Comparison of ENCODE assay signal across 10 cellular contexts in the genomic region with DNA sequence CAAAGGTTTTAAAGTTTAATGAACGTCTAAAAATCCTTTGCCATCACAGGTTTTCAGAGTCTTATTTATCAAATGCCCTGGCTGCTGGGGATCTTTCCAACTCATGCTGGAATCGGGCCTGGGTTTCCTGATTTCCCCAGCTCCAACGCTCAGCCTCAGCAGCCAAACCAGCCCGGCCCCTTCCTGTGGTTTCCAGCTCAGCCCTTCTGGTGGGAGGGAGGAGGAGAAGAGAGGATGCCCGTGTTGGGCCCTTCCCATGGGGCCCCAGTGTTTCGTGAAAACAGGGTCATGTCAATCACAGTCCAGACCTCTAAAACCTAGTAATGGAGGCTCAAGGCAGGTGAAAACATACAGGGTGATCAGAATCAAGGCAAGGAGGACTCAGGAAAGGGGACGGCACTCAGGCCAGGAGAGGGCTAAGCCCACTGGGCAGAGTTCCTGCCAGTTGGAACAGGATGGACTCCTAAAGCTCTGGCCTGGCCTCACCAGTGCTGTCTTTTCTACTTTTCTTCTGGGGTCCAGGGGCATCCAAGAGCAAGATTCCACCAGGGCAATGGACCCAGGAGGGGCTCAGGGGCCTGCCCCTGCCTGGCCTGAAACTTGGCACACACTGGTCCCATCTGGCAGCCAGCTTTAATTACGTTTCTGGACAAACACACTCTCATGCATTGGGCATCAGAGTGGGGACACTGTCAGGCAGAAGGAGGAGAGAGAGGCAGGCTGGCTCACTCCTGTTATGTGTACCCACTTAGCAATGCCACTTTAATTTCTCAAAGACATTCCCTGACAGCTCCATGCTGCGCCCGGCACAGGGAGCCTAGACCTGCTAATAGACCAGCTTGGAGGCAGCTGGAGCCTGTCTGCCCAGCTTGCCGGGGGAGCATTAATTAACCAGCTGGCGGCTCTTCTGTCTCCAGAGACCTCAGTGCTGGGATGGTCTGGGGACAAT.
DNase-seq lines count a peak whose midpoint lies in the region; ATAC-seq and TF ChIP-seq lines count a peak whose summit lies in the region.
"Had no signal": no experiment of that assay in that cellular context is flagged by ENCODE, and none has a peak within 500 bp of the region (broad histone marks: within the 10 kb centered on the region; RNA-seq: fewer than 3 reads in every experiment).

No MANE protein-coding gene starts in this region.

- DNase-seq in GDM1 (lab: John Stamatoyannopoulos, UW) = peak; percentile 72
- DNase-seq in NCI-H524 treated with DMSO at 0.1 percent for 48 hours (lab: John Stamatoyannopoulos, UW) = peak; percentile 97
- DNase-seq in fibroblast of villous mesenchyme (ENCODE audit: low read depth) = peak; percentile 5
- peak; percentile 76 for DNase-seq in sciatic nerve (ENCODE audit: low spot score)
- DNase-seq in stimulated activated naive CD4-positive, alpha-beta T cell (lab: John Stamatoyannopoulos, UW) = no peak
- DNase-seq in GM13977 (ENCODE audit: low spot score) = no peak
- DNase-seq: foreskin keratinocyte, T-helper 2 cell had no signal

- no peak overlapping the region for H3K4me3 ChIP-seq in fibroblast of villous mesenchyme (ENCODE audit: low read depth, low read length)

- intact Hi-C loops in sciatic nerve (cut with DNase I) = no loop called here

- ATAC-seq in sciatic nerve (peak; percentile 81), HG02678 (IDR thresholded peaks at IDR 0.05; ENCODE audit: unreplicated experiment) (no peak), GM19035 (IDR thresholded peaks at IDR 0.05; ENCODE audit: unreplicated experiment) (no peak)
- ATAC-seq: foreskin keratinocyte had no signal

- in situ Hi-C loops in GM13977 (cut with MboI; ENCODE audit: low pct_unique_long_range_greater_than_20kb, low sequenced_read_pairs, unreplicated experiment) = no loop called here

- TF ChIP-seq CTCF in fibroblast of villous mesenchyme (IDR thresholded peaks at IDR 0.05; ENCODE audit: insufficient read depth, low read depth, low read length) = no peak
- TF ChIP-seq CTCF in GM13977 (IDR thresholded peaks at IDR 0.05; ENCODE audit: extremely low read depth, insufficient read depth, missing control alignments) = no peak

Comparison
In these comparisons a context has a peak if more than half of its experiments do, and no peak if none do; other contexts are left out.
1. DNase-seq: peak in GDM1 (single experiment), NCI-H524 treated with DMSO at 0.1 percent for 48 hours (single experiment), fibroblast of villous mesenchyme (single experiment) and sciatic nerve (single experiment); none in stimulated activated naive CD4-positive, alpha-beta T cell (0 of 6) and GM13977 (single experiment).